10 cellular contexts compared by ENCODE assay signal in genomic region chr11:111427471-111427912, GRCh38.
DNase-seq lines count a peak whose midpoint lies in the region; ATAC-seq, FAIRE-seq and TF ChIP-seq lines count a peak whose summit lies in the region.
"Had no signal": no experiment of that assay in that cellular context is flagged by ENCODE, and none has a peak within 500 bp of the region (broad histone marks: within the 10 kb centered on the region; RNA-seq: fewer than 3 reads in every experiment).

No MANE protein-coding gene starts in this region.

- no peak for FAIRE-seq in GM19239 (lab: Jason Lieb, UNC)

- no peak for TF ChIP-seq POLR2A in erythroblast (IDR thresholded peaks at IDR 0.05; ENCODE audit: low read length)

- peak; percentile 39 for DNase-seq in D341Med (ENCODE audit: low spot score)
- DNase-seq in NCI-H1105 (lab: John Stamatoyannopoulos, UW): peak; percentile 95
- peak; percentile 50 for DNase-seq in NCI-H82 (lab: John Stamatoyannopoulos, UW)
- DNase-seq in erythroblast (lab: John Stamatoyannopoulos, UW): peak; percentile 33 to 49
- DNase-seq in GM19239 (ENCODE audit: insufficient read length, low spot score): no peak
- DNase-seq: brain microvascular endothelial cell, T-helper 17 cell had no signal

- ATAC-seq in HG03469 (IDR thresholded peaks at IDR 0.05; ENCODE audit: unreplicated experiment) (no peak), GM18520 (IDR thresholded peaks at IDR 0.05; ENCODE audit: unreplicated experiment) (no peak), GM21360 (IDR thresholded peaks at IDR 0.05; ENCODE audit: unreplicated experiment) (no peak)
- ATAC-seq: T-helper 17 cell had no signal
